8 cellular contexts compared by ENCODE assay signal in the genomic region with DNA sequence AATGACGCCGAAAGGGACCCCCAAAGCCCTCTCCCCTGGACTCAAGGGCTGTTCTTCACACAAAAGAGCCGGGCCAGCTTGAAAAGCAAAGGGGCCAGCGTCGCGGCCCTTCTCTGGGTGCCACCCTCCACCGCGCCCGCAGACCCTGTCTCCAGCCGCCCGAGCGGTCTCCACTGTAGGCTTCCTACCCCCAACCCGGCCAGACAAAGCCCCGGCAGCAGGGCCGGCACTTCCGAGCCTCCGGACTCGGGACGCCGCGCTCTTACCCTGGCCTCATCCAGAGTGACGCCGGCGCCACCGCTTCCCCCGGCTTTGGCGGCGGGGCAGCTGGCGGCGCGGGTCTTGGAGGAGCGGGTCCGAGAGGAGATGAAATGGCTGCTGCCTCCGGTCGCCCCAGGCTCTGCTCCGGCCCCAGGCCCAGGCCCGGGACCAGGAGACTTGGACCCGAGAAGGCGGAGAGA. TPM values are rescaled to one million over a fixed set of nuclear protein-coding genes. Genes with fewer than 3 reads are reported as not detected.
DNase-seq lines count a peak whose midpoint lies in the region; ATAC-seq and TF ChIP-seq lines count a peak whose summit lies in the region.

No MANE protein-coding gene starts in this region.

- H3K27me3 ChIP-seq in BE2C = no peaks in the 10 kb centered on the region

- DNase-seq in BE2C = peak; percentile 53
- peak in 4 of 5 donors; percentile 18 to 47 (median 21) for DNase-seq in T-helper 1 cell
- no peak for DNase-seq in choroid plexus epithelial cell (ENCODE audit: low read depth)
- peak; percentile 28 to 90 for DNase-seq in lower leg skin (ENCODE audit: low spot score in 2 of 2)
- DNase-seq in NOMO-1 treated with dmso at 0.1 percent for 144 hours (lab: John Stamatoyannopoulos, UW; ENCODE audit: unreplicated experiment) = no peak

- TF ChIP-seq CTCF in BE2C (IDR thresholded peaks at IDR 0.05; ENCODE audit: low read depth, low read length) (no peak), choroid plexus epithelial cell (conservative IDR thresholded peaks at IDR 0.05; ENCODE audit: low read depth, low read length) (no peak), lower leg skin (IDR thresholded peaks at IDR 0.05) (no peak)

- H3K4me1 Mint-ChIP-seq in stimulated activated naive CD8-positive, alpha-beta T cell treated with anti-CD3 and anti-CD28 coated beads, Interleukin-15, Interleukin-2, amounts not matched to agents 100 ng/mL and 50 ng/mL, for 24 hours (ENCODE audit: low read depth) = peaks cover 62% of the 10 kb centered on the region

- 0% methylated on average over 10 to 36 of the region's 39 CpGs for WGBS in lower leg skin, 2 donors

- H3K27me3 Mint-ChIP-seq in stimulated activated naive CD8-positive, alpha-beta T cell treated with anti-CD3 and anti-CD28 coated beads, Interleukin-15, Interleukin-2, amounts not matched to agents 100 ng/mL and 50 ng/mL, for 24 hours = no peaks in the 10 kb centered on the region

- no peaks in the 10 kb centered on the region for H3K36me3 ChIP-seq in BE2C

- ATAC-seq in GM19035 (IDR thresholded peaks at IDR 0.05; ENCODE audit: unreplicated experiment) = peak; percentile 31
- peak; percentile 34 for ATAC-seq in HG03175 (IDR thresholded peaks at IDR 0.05; ENCODE audit: unreplicated experiment)

- peak overlapping the region; percentile 95 for H3K4me3 Mint-ChIP-seq in stimulated activated naive CD8-positive, alpha-beta T cell treated with anti-CD3 and anti-CD28 coated beads, Interleukin-15, Interleukin-2, amounts not matched to agents 100 ng/mL and 50 ng/mL, for 24 hours

- intact Hi-C loops in lower leg skin (cut with DNase I; ENCODE audit: low total_unique reads) = no loop called here

- H3K9me3 Mint-ChIP-seq in stimulated activated naive CD8-positive, alpha-beta T cell treated with anti-CD3 and anti-CD28 coated beads, Interleukin-15, Interleukin-2, amounts not matched to agents 100 ng/mL and 50 ng/mL, for 24 hours = no peaks in the 10 kb centered on the region

- H3K4me3 ChIP-seq in BE2C (ENCODE audit: low read depth, low read length) = peak overlapping the region; percentile 97
- peak overlapping the region; percentile 73 for H3K4me3 ChIP-seq in choroid plexus epithelial cell (ENCODE audit: low read depth, low read length)
- H3K4me3 ChIP-seq in lower leg skin (ENCODE audit: low read depth, poor library complexity, severe bottlenecking) = peak overlapping the region; percentile 89

- no peaks in the 10 kb centered on the region; the same call in 1 of the 2 replicates for H3K4me1 ChIP-seq in BE2C

- H3K9me3 ChIP-seq in BE2C = no peaks in the 10 kb centered on the region

- peaks cover 3% of the 10 kb centered on the region for H3K36me3 Mint-ChIP-seq in stimulated activated naive CD8-positive, alpha-beta T cell treated with anti-CD3 and anti-CD28 coated beads, Interleukin-15, Interleukin-2, amounts not matched to agents 100 ng/mL and 50 ng/mL, for 24 hours (ENCODE audit: low read depth)

- H3K27ac Mint-ChIP-seq in stimulated activated naive CD8-positive, alpha-beta T cell treated with anti-CD3 and anti-CD28 coated beads, Interleukin-15, Interleukin-2, amounts not matched to agents 100 ng/mL and 50 ng/mL, for 24 hours = peak overlapping the region; percentile 99

- TF ChIP-seq POLR2A in lower leg skin (IDR thresholded peaks at IDR 0.05) = no peak

RNA-seq across cellular contexts. Expression of a gene that starts 0.6 kb away (rescaled TPM):
- 3.4 TPM for polyA plus RNA-seq in BE2C (2012; ENCODE audit: insufficient read depth, insufficient read length, low read depth)
- total RNA-seq in lower leg skin = 10 to 100 TPM; 23.2 to 31.1 (median 27.9) TPM

RNA-seq across cellular contexts. Expression of a gene that starts 13.9 kb away (rescaled TPM):
- polyA plus RNA-seq in BE2C (2012; ENCODE audit: insufficient read depth, insufficient read length, low read depth) = 5.4 TPM
- 10 to 100 TPM in 3 of 4 donors, 1 to 10 TPM in 1; 8.5 to 15.0 (median 12.9) TPM for total RNA-seq in lower leg skin

Comparison
In these comparisons a context has a peak if more than half of its experiments do, and no peak if none do; other contexts are left out.
1. DNase-seq: peak in BE2C (single experiment), T-helper 1 cell (4 of 5) and lower leg skin (2 of 2); none in choroid plexus epithelial cell (single experiment) and NOMO-1 treated with dmso at 0.1 percent for 144 hours (single experiment).
2. Peak in every context shown above with its lines, with median percentiles within 50 percentile points of each other: H3K4me3 ChIP-seq.